ENCODE assay signal across 12 cellular contexts in the genomic region with DNA sequence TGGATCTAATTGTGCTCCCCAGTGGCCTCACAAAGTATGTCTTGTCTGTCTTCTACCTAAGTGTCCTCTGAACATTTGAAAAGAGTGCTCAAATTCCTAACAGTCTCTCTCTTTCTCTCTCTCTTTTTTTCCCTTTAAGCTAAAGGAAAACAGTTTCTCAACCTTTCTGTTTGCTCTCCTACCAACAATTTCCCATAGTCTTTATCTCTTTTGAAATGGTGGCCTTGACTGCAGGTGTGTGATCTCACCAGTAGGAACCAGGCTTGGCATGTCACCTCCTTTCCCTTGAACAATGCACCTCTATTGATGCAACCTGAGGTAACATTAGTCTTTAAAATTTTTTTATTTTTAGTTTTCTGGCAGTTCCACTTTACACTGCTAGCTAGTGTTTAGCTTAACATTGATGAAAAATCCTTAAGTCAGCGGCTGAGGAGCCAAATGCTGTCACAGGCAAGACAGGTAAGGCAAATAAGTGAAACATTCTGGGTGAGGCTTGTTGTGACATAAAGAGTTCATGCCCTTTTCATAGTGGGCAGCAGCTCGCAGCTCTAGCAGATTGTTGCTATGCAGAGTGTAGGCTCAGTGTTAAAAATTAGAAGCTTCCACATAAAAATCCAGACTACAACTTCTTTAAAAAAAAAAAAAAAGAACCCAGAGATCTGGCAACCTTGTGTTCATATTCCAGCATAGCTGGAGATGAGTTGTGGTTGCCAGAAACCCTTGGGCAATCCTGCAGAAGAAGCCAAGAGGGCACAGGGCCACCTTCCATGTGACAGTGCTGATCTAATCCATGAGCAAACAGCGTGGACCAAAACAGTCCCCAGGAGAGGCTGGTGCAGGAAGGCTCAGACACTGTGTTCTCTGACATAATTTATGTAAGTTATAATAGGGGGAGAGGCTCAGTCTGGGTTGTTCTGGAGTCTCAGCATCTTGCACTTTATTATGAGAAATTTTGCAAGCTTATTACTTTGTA.
A peak's percentile ranks its signal among the peaks of the same experiment; 100 is the strongest.
DNase-seq lines count a peak whose midpoint lies in the region; ATAC-seq and TF ChIP-seq lines count a peak whose summit lies in the region.
"Had no signal": no experiment of that assay in that cellular context is flagged by ENCODE, and none has a peak within 500 bp of the region (broad histone marks: within the 10 kb centered on the region; RNA-seq: fewer than 3 reads in every experiment).

No MANE protein-coding gene starts in this region.

- DNase-seq in SK-N-SH: peak; percentile 33
- DNase-seq in head of caudate nucleus: peak; percentile 70 to 98 (median 88)
- DNase-seq in mucosa of descending colon: peak in 2 of 3 donors; percentile 35 to 49
- DNase-seq in thyroid gland: peak; percentile 47 to 73
- DNase-seq in Karpas-422: no peak
- no peak for DNase-seq in D341Med (ENCODE audit: low spot score)
- no peak for DNase-seq in activated gamma-delta T cell (lab: John Stamatoyannopoulos, UW)
- DNase-seq: activated T-cell treated with anti-CD3 and anti-CD28 coated beads, Interleukin-2, amount 50 U/mL, for 48 hours; CD8-positive, alpha-beta memory T cell; NCI-H2107; retina had no signal

- no peak overlapping the region for H3K27ac Mint-ChIP-seq in stimulated activated memory B cell treated with anti-CD40 and anti-IgM and Interleukin-4, amounts not matched to agents 10 μg/mL and 1 μg/mL and 100 μg/mL, for 72 hours

- intact Hi-C loops in head of caudate nucleus (cut with DNase I) (no loop called here), mucosa of descending colon (cut with DNase I, micrococcal nuclease) (no loop called here), thyroid gland (cut with DNase I) (no loop called here)

- H3F3A ChIP-seq in SK-N-SH (replicated peaks; ENCODE audit: insufficient read depth): no peaks in the 10 kb centered on the region

- H3K9me3 ChIP-seq in SK-N-SH (no peaks in the 10 kb centered on the region), mucosa of descending colon (no peaks in the 10 kb centered on the region), thyroid gland (no peaks in the 10 kb centered on the region), Karpas-422 (ENCODE audit: low read length) (no peaks in the 10 kb centered on the region)

- H3K4me1 Mint-ChIP-seq in stimulated activated memory B cell treated with anti-CD40 and anti-IgM and Interleukin-4, amounts not matched to agents 10 μg/mL and 1 μg/mL and 100 μg/mL, for 72 hours: no peaks in the 10 kb centered on the region
- H3K4me1 Mint-ChIP-seq: CD8-positive, alpha-beta memory T cell had no signal

- H4K20me1 ChIP-seq in SK-N-SH (ENCODE audit: insufficient read depth): no peaks in the 10 kb centered on the region
- no peaks in the 10 kb centered on the region for H4K20me1 ChIP-seq in Karpas-422 (ENCODE audit: insufficient read depth, low read depth, low read length)

- H3K36me3 Mint-ChIP-seq in stimulated activated memory B cell treated with anti-CD40 and anti-IgM and Interleukin-4, amounts not matched to agents 10 μg/mL and 1 μg/mL and 100 μg/mL, for 72 hours: no peaks in the 10 kb centered on the region
- H3K36me3 Mint-ChIP-seq: CD8-positive, alpha-beta memory T cell had no signal

- no peaks in the 10 kb centered on the region for H3K79me2 ChIP-seq in SK-N-SH (ENCODE audit: insufficient read depth)
- H3K79me2 ChIP-seq in Karpas-422 (ENCODE audit: low read length): no peaks in the 10 kb centered on the region

- 5% methylated on average over 3 of the region's 3 CpGs for WGBS in SK-N-SH (ENCODE audit: low lambda C conversion rate)
- WGBS in thyroid gland, 2 donors: 37 to 58% methylated on average over 3 of the region's 3 CpGs

- TF ChIP-seq CTCF in SK-N-SH (IDR thresholded peaks at IDR 0.05) (no peak), mucosa of descending colon (IDR thresholded peaks at IDR 0.05) (no peak), thyroid gland (IDR thresholded peaks at IDR 0.05) (no peak)

- CTCF ChIA-PET in SK-N-SH (lab: Yijun Ruan, JAX): interaction anchor here (0.6 to 1.0 kb wide), 2 partner anchors 67 to 68 kb away, joined by 3 read pairs; no protein-coding TSS in a partner anchor

- H3K9ac ChIP-seq in SK-N-SH: no peak overlapping the region
- no peak overlapping the region for H3K9ac ChIP-seq in Karpas-422 (ENCODE audit: low read length)

- no peak for TF ChIP-seq EP300 in SK-N-SH (IDR thresholded peaks at IDR 0.05; ENCODE audit: borderline replicate concordance in 1 of 2, low read depth in 1 of 2, low read length in 1 of 2)

- H3K9me2 ChIP-seq in SK-N-SH (no peaks in the 10 kb centered on the region), Karpas-422 (replicated peaks; ENCODE audit: insufficient read depth, low read length) (no peaks in the 10 kb centered on the region)

- H3K9me3 Mint-ChIP-seq in stimulated activated memory B cell treated with anti-CD40 and anti-IgM and Interleukin-4, amounts not matched to agents 10 μg/mL and 1 μg/mL and 100 μg/mL, for 72 hours: peaks cover 7% of the 10 kb centered on the region

- POLR2A ChIA-PET in SK-N-SH (lab: Yijun Ruan, JAX): interaction anchor here (1.0 kb wide), 1 partner anchor 58 kb away, joined by 3 read pairs; no protein-coding TSS in a partner anchor

- H3K4me1 ChIP-seq in SK-N-SH (ENCODE audit: control insufficient read depth in 1 of 2, insufficient read depth in 2 of 2, low read depth in 1 of 2, low read length in 1 of 2) (peaks cover 0 to 2% of the 10 kb centered on the region in 2 experiments; a peak in 1 of 4 replicates), mucosa of descending colon (ENCODE audit: low read depth) (peaks cover 5% of the 10 kb centered on the region), thyroid gland (peaks cover 0 to 6% of the 10 kb centered on the region in 2 donors), Karpas-422 (ENCODE audit: low read length) (no peaks in the 10 kb centered on the region)

- no peak overlapping the region for H3K4me3 Mint-ChIP-seq in stimulated activated memory B cell treated with anti-CD40 and anti-IgM and Interleukin-4, amounts not matched to agents 10 μg/mL and 1 μg/mL and 100 μg/mL, for 72 hours
- H3K4me3 Mint-ChIP-seq: CD8-positive, alpha-beta memory T cell had no signal

- TF ChIP-seq POLR2A in thyroid gland (IDR thresholded peaks at IDR 0.05): no peak

- ATAC-seq in mucosa of descending colon: peak; percentile 59
- no peak for ATAC-seq in stimulated activated memory B cell treated with anti-CD40 and anti-IgM and Interleukin-4, amounts not matched to agents 10 μg/mL and 1 μg/mL and 100 μg/mL, for 72 hours

- TF ChIP-seq RAD21 in SK-N-SH (IDR thresholded peaks at IDR 0.05; ENCODE audit: low read length): no peak

- H3K4me3 ChIP-seq in SK-N-SH (ENCODE audit: low read depth in 2 of 2, low read length in 1 of 2) (no peak overlapping the region), mucosa of descending colon (no peak overlapping the region), thyroid gland (replicated peaks in 1 of 3) (no peak overlapping the region), Karpas-422 (ENCODE audit: low read length) (no peak overlapping the region)

- H2AFZ ChIP-seq in SK-N-SH (ENCODE audit: low read depth) (no peak overlapping the region), Karpas-422 (ENCODE audit: low read length) (no peak overlapping the region)

- peaks cover 18% of the 10 kb centered on the region for H3K27me3 Mint-ChIP-seq in stimulated activated memory B cell treated with anti-CD40 and anti-IgM and Interleukin-4, amounts not matched to agents 10 μg/mL and 1 μg/mL and 100 μg/mL, for 72 hours

- H3K27ac ChIP-seq in SK-N-SH (ENCODE audit: low read depth in 2 of 2, low read length in 1 of 2): no peak overlapping the region
- peak overlapping the region in 2 of 3 donors; percentile 3 to 15 for H3K27ac ChIP-seq in thyroid gland
- no peak overlapping the region for H3K27ac ChIP-seq in Karpas-422 (ENCODE audit: low read length)

- no peaks in the 10 kb centered on the region for H3K36me3 ChIP-seq in SK-N-SH (replicated peaks in 1 of 2; ENCODE audit: control insufficient read depth in 1 of 2, insufficient read depth in 2 of 2, low read length in 1 of 2)
- H3K36me3 ChIP-seq in mucosa of descending colon (ENCODE audit: low read depth): no peaks in the 10 kb centered on the region
- no peaks in the 10 kb centered on the region for H3K36me3 ChIP-seq in thyroid gland
- H3K36me3 ChIP-seq in Karpas-422 (ENCODE audit: insufficient read depth, low read length): no peaks in the 10 kb centered on the region

- no peak overlapping the region for H3K4me2 ChIP-seq in SK-N-SH
- no peak overlapping the region for H3K4me2 ChIP-seq in Karpas-422 (ENCODE audit: low read depth, low read length, poor library complexity, severe bottlenecking)

- H3K27me3 ChIP-seq in SK-N-SH (ENCODE audit: insufficient read depth) (no peaks in the 10 kb centered on the region), thyroid gland (no peaks in the 10 kb centered on the region), Karpas-422 (ENCODE audit: low read length) (no peaks in the 10 kb centered on the region)

TF ChIP-seq in SK-N-SH, 30 proteins besides CTCF, POLR2A, EP300 and RAD21 (continues in another document):
- TF ChIP-seq MXI1 (IDR thresholded peaks at IDR 0.05; ENCODE audit: low read depth, low read length) (no peak), RFX5 (IDR thresholded peaks at IDR 0.05; ENCODE audit: low read length) (no peak), TEAD4 (IDR thresholded peaks at IDR 0.05; ENCODE audit: borderline replicate concordance, insufficient read depth) (no peak), RCOR1 (IDR thresholded peaks at IDR 0.05; ENCODE audit: low read length) (no peak)
- TF ChIP-seq, protein P1, sequence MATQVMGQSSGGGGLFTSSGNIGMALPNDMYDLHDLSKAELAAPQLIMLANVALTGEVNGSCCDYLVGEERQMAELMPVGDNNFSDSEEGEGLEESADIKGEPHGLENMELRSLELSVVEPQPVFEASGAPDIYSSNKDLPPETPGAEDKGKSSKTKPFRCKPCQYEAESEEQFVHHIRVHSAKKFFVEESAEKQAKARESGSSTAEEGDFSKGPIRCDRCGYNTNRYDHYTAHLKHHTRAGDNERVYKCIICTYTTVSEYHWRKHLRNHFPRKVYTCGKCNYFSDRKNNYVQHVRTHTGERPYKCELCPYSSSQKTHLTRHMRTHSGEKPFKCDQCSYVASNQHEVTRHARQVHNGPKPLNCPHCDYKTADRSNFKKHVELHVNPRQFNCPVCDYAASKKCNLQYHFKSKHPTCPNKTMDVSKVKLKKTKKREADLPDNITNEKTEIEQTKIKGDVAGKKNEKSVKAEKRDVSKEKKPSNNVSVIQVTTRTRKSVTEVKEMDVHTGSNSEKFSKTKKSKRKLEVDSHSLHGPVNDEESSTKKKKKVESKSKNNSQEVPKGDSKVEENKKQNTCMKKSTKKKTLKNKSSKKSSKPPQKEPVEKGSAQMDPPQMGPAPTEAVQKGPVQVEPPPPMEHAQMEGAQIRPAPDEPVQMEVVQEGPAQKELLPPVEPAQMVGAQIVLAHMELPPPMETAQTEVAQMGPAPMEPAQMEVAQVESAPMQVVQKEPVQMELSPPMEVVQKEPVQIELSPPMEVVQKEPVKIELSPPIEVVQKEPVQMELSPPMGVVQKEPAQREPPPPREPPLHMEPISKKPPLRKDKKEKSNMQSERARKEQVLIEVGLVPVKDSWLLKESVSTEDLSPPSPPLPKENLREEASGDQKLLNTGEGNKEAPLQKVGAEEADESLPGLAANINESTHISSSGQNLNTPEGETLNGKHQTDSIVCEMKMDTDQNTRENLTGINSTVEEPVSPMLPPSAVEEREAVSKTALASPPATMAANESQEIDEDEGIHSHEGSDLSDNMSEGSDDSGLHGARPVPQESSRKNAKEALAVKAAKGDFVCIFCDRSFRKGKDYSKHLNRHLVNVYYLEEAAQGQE (IDR thresholded peaks at IDR 0.05; ENCODE audit: low read depth, low read length): no peak

Comparison
In these comparisons a context has a peak if more than half of its experiments do, and no peak if none do; other contexts are left out.
1. DNase-seq: peak in SK-N-SH (single experiment), head of caudate nucleus (42 of 42), mucosa of descending colon (2 of 3) and thyroid gland (2 of 2); none in Karpas-422 (single experiment), D341Med (single experiment) and activated gamma-delta T cell (single experiment).
2. H3K27ac ChIP-seq: peak in thyroid gland (2 of 3); none in SK-N-SH (0 of 2) and Karpas-422 (single experiment).